Comparison of ENCODE assay signal across 10 cellular contexts in genomic region chr6:34663887-34664269, GRCh38. TPM values are rescaled to one million over a fixed set of nuclear protein-coding genes. Genes with fewer than 3 reads are reported as not detected.
DNase-seq lines count a peak whose midpoint lies in the region; ATAC-seq and TF ChIP-seq lines count a peak whose summit lies in the region.
"Had no signal": no experiment of that assay in that cellular context is flagged by ENCODE, and none has a peak within 500 bp of the region (broad histone marks: within the 10 kb centered on the region; RNA-seq: fewer than 3 reads in every experiment).

No MANE protein-coding gene starts in this region.

- 48 to 59% methylated on average over 4 of the region's 4 CpGs for WGBS in upper lobe of left lung, 2 donors

- peaks cover 28 to 51% (median 39%) of the 10 kb centered on the region in 4 donors for H3K4me1 ChIP-seq in upper lobe of left lung

- peaks cover 57% of the 10 kb centered on the region for H3K4me1 Mint-ChIP-seq in activated CD4-positive, alpha-beta memory T cell treated with anti-CD3 and anti-CD28 coated beads for 36 hours (ENCODE audit: low read depth)

- H3K9me3 Mint-ChIP-seq in activated CD4-positive, alpha-beta memory T cell treated with anti-CD3 and anti-CD28 coated beads for 36 hours: no peaks in the 10 kb centered on the region

- no peaks in the 10 kb centered on the region for H3K36me3 ChIP-seq in upper lobe of left lung

- H3K27ac ChIP-seq in upper lobe of left lung: peak overlapping the region; percentile 35 to 75 (median 58)

- POLR2A ChIA-PET in activated CD4-positive, alpha-beta memory T cell treated with anti-CD3 and anti-CD28 coated beads for 36 hours (lab: Charles Lee): no interaction called here

- TF ChIP-seq CTCF in upper lobe of left lung (IDR thresholded peaks at IDR 0.05): no peak

- no peaks in the 10 kb centered on the region for H3K27me3 ChIP-seq in upper lobe of left lung

- H3K4me3 ChIP-seq in upper lobe of left lung: no peak overlapping the region

- no peak overlapping the region for H3K4me3 Mint-ChIP-seq in activated CD4-positive, alpha-beta memory T cell treated with anti-CD3 and anti-CD28 coated beads for 36 hours

- no peak for TF ChIP-seq POLR2A in upper lobe of left lung (IDR thresholded peaks at IDR 0.05)

- peak; percentile 40 for ATAC-seq in Right ventricle myocardium superior (ENCODE audit: poor library complexity)
- ATAC-seq in Right ventricle myocardium inferior: no peak
- ATAC-seq in upper lobe of left lung (ENCODE audit: low FRiP score in 2 of 2): peak in 1 of 2 donors; percentile 80

- intact Hi-C loops in Right ventricle myocardium superior (cut with DNase I): no loop called here
- intact Hi-C loops in Right ventricle myocardium inferior (cut with DNase I): no loop called here
- intact Hi-C loops in activated CD4-positive, alpha-beta memory T cell treated with anti-CD3 and anti-CD28 coated beads for 36 hours (cut with micrococcal nuclease): loop anchor here (1.0 kb wide), 1 partner anchor 8 kb away; no protein-coding TSS in a partner anchor

- no peaks in the 10 kb centered on the region for H3K36me3 Mint-ChIP-seq in activated CD4-positive, alpha-beta memory T cell treated with anti-CD3 and anti-CD28 coated beads for 36 hours

- CTCF ChIA-PET in activated CD4-positive, alpha-beta memory T cell treated with anti-CD3 and anti-CD28 coated beads for 36 hours (lab: Charles Lee): interaction anchor here (0.7 to 1.2 kb wide), 3 partner anchors 8 to 142 kb away, joined by 3 to 4 read pairs (median 3); no protein-coding TSS in a partner anchor

- no peaks in the 10 kb centered on the region for H3K27me3 Mint-ChIP-seq in activated CD4-positive, alpha-beta memory T cell treated with anti-CD3 and anti-CD28 coated beads for 36 hours

- H3K27ac Mint-ChIP-seq in activated CD4-positive, alpha-beta memory T cell treated with anti-CD3 and anti-CD28 coated beads for 36 hours: peak overlapping the region; percentile 84

- DNase-seq in Right ventricle myocardium superior (no peak), Right ventricle myocardium inferior (ENCODE audit: missing footprints) (no peak), iris pigment epithelial cell (ENCODE audit: low read depth) (peak; percentile 49), upper lobe of left lung (no peak), NCI-H82 treated with DMSO at 0.1 percent for 48 hours (lab: John Stamatoyannopoulos, UW; ENCODE audit: unreplicated experiment) (no peak), NCI-H226 (no peak), NCI-H510A treated with DMSO at 0.1 percent for 48 hours (lab: John Stamatoyannopoulos, UW) (no peak)
- no peak for DNase-seq in activated CD4-positive, alpha-beta memory T cell treated with anti-CD3 and anti-CD28 coated beads for 36 hours
- DNase-seq: DMS79 treated with DMSO at 0.1 percent for 48 hours, NCI-H526 treated with DMSO at 0.1 percent for 48 hours had no signal

- H3K9me3 ChIP-seq in upper lobe of left lung: no peaks in the 10 kb centered on the region

- TF ChIP-seq EP300 in upper lobe of left lung (IDR thresholded peaks at IDR 0.05): no peak

RNA-seq across cellular contexts. Expression of gene ILRUN, which starts 32.7 kb away (rescaled TPM):
- 132 TPM for total RNA-seq in Right ventricle myocardium superior
- 143 TPM for total RNA-seq in Right ventricle myocardium inferior
- total RNA-seq in activated CD4-positive, alpha-beta memory T cell treated with anti-CD3 and anti-CD28 coated beads for 36 hours: 10 to 100 TPM; 62.3 to 65.2 TPM
- total RNA-seq in upper lobe of left lung: 100 to 1,000 TPM in 2 of 6 donors, 10 to 100 TPM in 4; 50.3 to 111 (median 93.6) TPM
